ENCODE assay signal across 8 cellular contexts in the genomic region with DNA sequence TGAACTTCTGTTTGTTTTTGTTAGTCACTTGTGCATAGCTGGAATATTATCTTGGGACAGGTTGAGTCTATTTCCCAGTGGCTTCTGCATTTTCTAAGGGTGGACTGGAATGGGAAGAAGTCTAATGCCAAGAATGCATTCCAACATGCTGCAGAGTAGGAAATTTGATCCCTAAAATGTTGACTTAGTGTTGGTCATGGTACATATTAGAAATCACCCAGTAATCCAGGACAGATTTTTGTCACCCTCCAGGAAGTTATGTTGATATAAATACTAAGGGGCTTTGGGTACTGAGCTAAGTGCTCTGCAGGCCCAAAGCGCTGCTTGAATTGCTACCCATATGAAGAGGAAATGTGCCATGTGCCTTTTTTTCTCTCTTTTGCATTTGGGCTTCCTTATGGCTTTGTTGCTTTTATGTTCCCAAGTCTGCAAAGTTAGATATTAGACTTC. TPM values are rescaled to one million over a fixed set of nuclear protein-coding genes. Genes with fewer than 3 reads are reported as not detected.
DNase-seq lines count a peak whose midpoint lies in the region; ATAC-seq and TF ChIP-seq lines count a peak whose summit lies in the region.

No MANE protein-coding gene starts in this region.

- intact Hi-C loops in CD8-positive, alpha-beta T cell (cut with DNase I, micrococcal nuclease) = loop anchor here in 1 of 2 experiments (1.0 kb wide), 1 partner anchor 8 kb away; no protein-coding TSS in a partner anchor
- intact Hi-C loops in dendritic cell treated with granulocyte-macrophage colony-stimulating factor and Interleukin-4, amounts not matched to agents 40 ng/mL and 50 ng/mL, for 4 days (cut with micrococcal nuclease) = no loop called here

- no peak overlapping the region for H3K4me3 ChIP-seq in CD8-positive, alpha-beta T cell (ENCODE audit: low read depth, low read length)
- no peak overlapping the region for H3K4me3 ChIP-seq in H7 (ENCODE audit: insufficient read depth, low read depth, low read length)

- no peak overlapping the region for H3K27ac ChIP-seq in CD8-positive, alpha-beta T cell (ENCODE audit: low read depth, low read length)

- H3K4me1 ChIP-seq in CD8-positive, alpha-beta T cell (ENCODE audit: insufficient read depth, low read length) = peaks cover 71% of the 10 kb centered on the region

- POLR2A ChIA-PET in CD8-positive, alpha-beta T cell (lab: Charles Lee) = interaction anchor here (1.0 to 2.1 kb wide), 5 partner anchors 9 to 82 kb away, joined by 3 to 6 read pairs (median 4); a partner anchor contains a TSS

- H3K9me3 ChIP-seq in CD8-positive, alpha-beta T cell (ENCODE audit: low read length) = no peaks in the 10 kb centered on the region

- CTCF ChIA-PET in CD8-positive, alpha-beta T cell (lab: Charles Lee) = no interaction called here

- peaks cover 48% of the 10 kb centered on the region for H3K4me1 Mint-ChIP-seq in CD8-positive, alpha-beta T cell (ENCODE audit: low read depth)
- peaks cover 60% of the 10 kb centered on the region for H3K4me1 Mint-ChIP-seq in dendritic cell treated with granulocyte-macrophage colony-stimulating factor and Interleukin-4, amounts not matched to agents 40 ng/mL and 50 ng/mL, for 4 days (ENCODE audit: low read depth)
- H3K4me1 Mint-ChIP-seq in nephron progenitor cell = peaks cover 37% of the 10 kb centered on the region

- H3K27me3 ChIP-seq in CD8-positive, alpha-beta T cell (ENCODE audit: insufficient read depth, low read length) = no peaks in the 10 kb centered on the region
- H3K27me3 ChIP-seq in H7 (ENCODE audit: control insufficient read depth, insufficient read depth, low read length) = no peaks in the 10 kb centered on the region

- H3K27ac Mint-ChIP-seq in CD8-positive, alpha-beta T cell = peak overlapping the region; percentile 87
- peak overlapping the region; percentile 59 for H3K27ac Mint-ChIP-seq in dendritic cell treated with granulocyte-macrophage colony-stimulating factor and Interleukin-4, amounts not matched to agents 40 ng/mL and 50 ng/mL, for 4 days
- H3K27ac Mint-ChIP-seq in nephron progenitor cell = peak overlapping the region; percentile 91

- peaks cover 45% of the 10 kb centered on the region for H3K36me3 Mint-ChIP-seq in CD8-positive, alpha-beta T cell
- peaks cover 48% of the 10 kb centered on the region for H3K36me3 Mint-ChIP-seq in dendritic cell treated with granulocyte-macrophage colony-stimulating factor and Interleukin-4, amounts not matched to agents 40 ng/mL and 50 ng/mL, for 4 days (ENCODE audit: low read depth)
- H3K36me3 Mint-ChIP-seq in nephron progenitor cell (ENCODE audit: low read depth) = peaks cover 41% of the 10 kb centered on the region

- TF ChIP-seq CTCF in CD8-positive, alpha-beta T cell (IDR thresholded peaks at IDR 0.05) = no peak
- TF ChIP-seq CTCF in nephron progenitor cell (IDR thresholded peaks at IDR 0.05) = no peak

- ATAC-seq in CD8-positive, alpha-beta T cell = no peak
- no peak for ATAC-seq in HG03342 (IDR thresholded peaks at IDR 0.05; ENCODE audit: unreplicated experiment)
- no peak for ATAC-seq in GM18498 (IDR thresholded peaks at IDR 0.05; ENCODE audit: unreplicated experiment)
- ATAC-seq in HG03280 (IDR thresholded peaks at IDR 0.05; ENCODE audit: unreplicated experiment) = no peak

- H3K27me3 Mint-ChIP-seq in CD8-positive, alpha-beta T cell (ENCODE audit: low read depth) = no peaks in the 10 kb centered on the region
- no peaks in the 10 kb centered on the region for H3K27me3 Mint-ChIP-seq in dendritic cell treated with granulocyte-macrophage colony-stimulating factor and Interleukin-4, amounts not matched to agents 40 ng/mL and 50 ng/mL, for 4 days
- H3K27me3 Mint-ChIP-seq in nephron progenitor cell (ENCODE audit: low read depth, poor library complexity) = no peaks in the 10 kb centered on the region

- peaks cover 6% of the 10 kb centered on the region for H3K36me3 ChIP-seq in CD8-positive, alpha-beta T cell (ENCODE audit: insufficient read depth, low read length)
- H3K36me3 ChIP-seq in H7 (replicated peaks; ENCODE audit: control insufficient read depth, insufficient read depth, low read length) = peaks cover under 1% of the 10 kb centered on the region; the same call in 1 of the 2 replicates

- H3K4me3 Mint-ChIP-seq in CD8-positive, alpha-beta T cell = peak overlapping the region; percentile 68
- no peak overlapping the region for H3K4me3 Mint-ChIP-seq in dendritic cell treated with granulocyte-macrophage colony-stimulating factor and Interleukin-4, amounts not matched to agents 40 ng/mL and 50 ng/mL, for 4 days
- peak overlapping the region; percentile 60 for H3K4me3 Mint-ChIP-seq in nephron progenitor cell

- no peaks in the 10 kb centered on the region for H3K9me3 Mint-ChIP-seq in CD8-positive, alpha-beta T cell
- H3K9me3 Mint-ChIP-seq in dendritic cell treated with granulocyte-macrophage colony-stimulating factor and Interleukin-4, amounts not matched to agents 40 ng/mL and 50 ng/mL, for 4 days = no peaks in the 10 kb centered on the region
- no peaks in the 10 kb centered on the region for H3K9me3 Mint-ChIP-seq in nephron progenitor cell

- DNase-seq in CD8-positive, alpha-beta T cell = no peak
- DNase-seq in LoVo (ENCODE audit: low spot score) (peak; percentile 70), nephron progenitor cell (no peak), H7 (no peak)

RNA-seq across cellular contexts. Expression of a gene that starts 10.0 kb away (rescaled TPM):
- total RNA-seq in CD8-positive, alpha-beta T cell = 100 to 1,000 TPM; 104 to 105 TPM
- total RNA-seq in H7 (2014; rRNA removed; shearing (Covaris generic)) = 45.5 and 59.5 TPM in 2 replicates
